In genomic region chr1:22143065-22143514, GRCh38 we compare ENCODE assay signal across 8 cellular contexts. TPM values are rescaled to one million over a fixed set of nuclear protein-coding genes. Genes with fewer than 3 reads are reported as not detected.
DNase-seq lines count a peak whose midpoint lies in the region; ATAC-seq and TF ChIP-seq lines count a peak whose summit lies in the region.

Gene WNT4 (minus strand): TSS chr1:22143097. CDS start chr1:22142922, 175 bp downstream.

- peaks cover 63% of the 10 kb centered on the region for H3K27me3 Mint-ChIP-seq in activated naive CD8-positive, alpha-beta T cell treated with anti-CD3 and anti-CD28 coated beads for 36 hours

- H3K4me3 Mint-ChIP-seq in activated naive CD8-positive, alpha-beta T cell treated with anti-CD3 and anti-CD28 coated beads for 36 hours, result peak within 1 kb of the TSS; percentile 64

- H3K4me1 ChIP-seq in hepatocyte (ENCODE audit: insufficient read depth), result peaks cover 19% of the 10 kb centered on the region
- peaks cover 0 to 17% (median 17%) of the 10 kb centered on the region in 4 donors for H3K4me1 ChIP-seq in sigmoid colon

- no peaks in the 10 kb centered on the region for H3K79me2 ChIP-seq in hepatocyte

- TF ChIP-seq POLR2A in sigmoid colon (IDR thresholded peaks at IDR 0.05), result no peak

- no peak for TF ChIP-seq EP300 in sigmoid colon (IDR thresholded peaks at IDR 0.05)

- H4K20me1 ChIP-seq in hepatocyte (ENCODE audit: insufficient read depth, poor library complexity, severe bottlenecking), result peaks cover 6% of the 10 kb centered on the region

- H3K36me3 Mint-ChIP-seq in activated naive CD8-positive, alpha-beta T cell treated with anti-CD3 and anti-CD28 coated beads for 36 hours, result no peaks in the 10 kb centered on the region

- peak within 1 kb of the TSS; percentile 67 for H3K4me3 ChIP-seq in hepatocyte
- H3K4me3 ChIP-seq in sigmoid colon, result peak within 1 kb of the TSS; percentile 16 to 58 (median 50)

- H3K9me3 ChIP-seq in hepatocyte (ENCODE audit: low read depth) (no peaks in the 10 kb centered on the region), sigmoid colon (no peaks in the 10 kb centered on the region)

- H2AFZ ChIP-seq in hepatocyte, result no peak within 1 kb of the TSS

- ATAC-seq in HG03097 (IDR thresholded peaks at IDR 0.05; ENCODE audit: low FRiP score, unreplicated experiment), result no peak

- no peaks in the 10 kb centered on the region for H3K9me3 Mint-ChIP-seq in activated naive CD8-positive, alpha-beta T cell treated with anti-CD3 and anti-CD28 coated beads for 36 hours

- no peaks in the 10 kb centered on the region for H3K9me2 ChIP-seq in hepatocyte (replicated peaks; ENCODE audit: insufficient read depth)

- peak; percentile 17 for TF ChIP-seq CTCF in hepatocyte (IDR thresholded peaks at IDR 0.05; ENCODE audit: poor library complexity)
- TF ChIP-seq CTCF in sigmoid colon (IDR thresholded peaks at IDR 0.05), result peak in 1 of 4 experiments; percentile 18

- DNase-seq in NCI-H748 (lab: John Stamatoyannopoulos, UW; ENCODE audit: unreplicated experiment) (peak; percentile 61), NCI-H748 treated with DMSO at 0.1 percent for 48 hours (lab: John Stamatoyannopoulos, UW) (no peak), LoVo (ENCODE audit: low spot score) (peak; percentile 40), hepatocyte (ENCODE audit: low spot score) (peak; percentile 75), sigmoid colon (no peak), NCI-H2107 treated with DMSO at 0.1 percent for 48 hours (lab: John Stamatoyannopoulos, UW; ENCODE audit: unreplicated experiment) (no peak)
- DNase-seq in activated naive CD8-positive, alpha-beta T cell treated with anti-CD3 and anti-CD28 coated beads for 36 hours, result peak; percentile 37

- no peaks in the 10 kb centered on the region for H3K36me3 ChIP-seq in hepatocyte (replicated peaks; ENCODE audit: insufficient read depth, low read depth)
- no peaks in the 10 kb centered on the region for H3K36me3 ChIP-seq in sigmoid colon

- intact Hi-C loops in sigmoid colon (cut with DNase I), result no loop called here

- no CpG with 5 or more reads among the region's 67 CpGs for WGBS in hepatocyte (ENCODE audit: low lambda C conversion rate, missing lambda C conversion rate)
- 0% methylated on average over 67 of the region's 67 CpGs for WGBS in sigmoid colon, 2 donors

- H3K27me3 ChIP-seq in hepatocyte (peaks cover 57% of the 10 kb centered on the region), sigmoid colon (peaks cover 0 to 37% (median 11%) of the 10 kb centered on the region in 3 donors)

- H3K4me2 ChIP-seq in hepatocyte, result peak within 1 kb of the TSS; percentile 96

- H3K4me1 Mint-ChIP-seq in activated naive CD8-positive, alpha-beta T cell treated with anti-CD3 and anti-CD28 coated beads for 36 hours, result peaks cover 6% of the 10 kb centered on the region

- H3K27ac ChIP-seq in hepatocyte, result no peak within 1 kb of the TSS
- no peak within 1 kb of the TSS for H3K27ac ChIP-seq in sigmoid colon

- H3K27ac Mint-ChIP-seq in activated naive CD8-positive, alpha-beta T cell treated with anti-CD3 and anti-CD28 coated beads for 36 hours, result no peak within 1 kb of the TSS

RNA-seq across cellular contexts. Expression of gene WNT4, which starts in this region (rescaled TPM):
- not detected for total RNA-seq in activated naive CD8-positive, alpha-beta T cell treated with anti-CD3 and anti-CD28 coated beads for 36 hours
- total RNA-seq in hepatocyte (1.6 and 1.7 TPM in 2 replicates), sigmoid colon (under 1 TPM; 0.14 to 0.36 (median 0.22) TPM)
- polyA plus RNA-seq in hepatocyte (4.2 and 5.1 TPM in 2 replicates), sigmoid colon (1 to 10 TPM in 1 of 3 donors, under 1 TPM in 2; 0.60 to 1.2 (median 0.92) TPM)

Comparison
In these comparisons a context has a peak if more than half of its experiments do, and no peak if none do; other contexts are left out.
1. DNase-seq: peak in NCI-H748 (single experiment), LoVo (single experiment) and hepatocyte (single experiment); none in NCI-H748 treated with DMSO at 0.1 percent for 48 hours (single experiment), sigmoid colon (single experiment) and NCI-H2107 treated with DMSO at 0.1 percent for 48 hours (single experiment).
2. Peak in DNase-seq in activated naive CD8-positive, alpha-beta T cell treated with anti-CD3 and anti-CD28 coated beads for 36 hours; RNA of the gene not detected or under 1 TPM.